In the genomic region with DNA sequence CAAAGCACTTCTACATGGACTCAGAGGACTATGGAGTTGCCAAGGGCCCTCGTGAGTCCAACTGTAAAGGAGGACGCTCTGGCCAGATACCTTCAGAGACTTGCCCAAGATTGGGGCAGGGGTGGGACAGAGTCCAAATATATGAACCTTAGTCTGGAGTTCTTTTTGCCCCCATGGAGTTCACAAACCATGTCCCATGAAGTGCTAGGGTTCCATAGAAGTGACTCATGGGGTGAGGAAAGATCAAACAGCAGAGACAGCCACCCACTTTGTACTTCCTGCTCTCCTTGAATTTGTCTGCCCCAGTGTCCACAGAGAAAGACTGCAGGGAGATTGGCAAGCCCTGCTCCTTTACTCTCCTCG, we compare ENCODE assay signal across 13 cellular contexts. TPM values are rescaled to one million over a fixed set of nuclear protein-coding genes. Genes with fewer than 3 reads are reported as not detected.
DNase-seq lines count a peak whose midpoint lies in the region; ATAC-seq and FAIRE-seq lines count a peak whose summit lies in the region.
"Had no signal": no experiment of that assay in that cellular context is flagged by ENCODE, and none has a peak within 500 bp of the region (broad histone marks: within the 10 kb centered on the region; RNA-seq: fewer than 3 reads in every experiment).

No MANE protein-coding gene starts in this region.

- no peak overlapping the region for H3K27ac Mint-ChIP-seq in effector memory CD8-positive, alpha-beta T cell
- H3K27ac Mint-ChIP-seq: GM23338 had no signal

- H2AK5ac ChIP-seq in neuronal stem cell (ENCODE audit: low read depth, low read length): no peak overlapping the region

- H4K8ac ChIP-seq in neuronal stem cell (ENCODE audit: low read depth, low read length): no peak overlapping the region

- H3K4me3 ChIP-seq in adipocyte (ENCODE audit: low read length) (no peak overlapping the region), small intestine (ENCODE audit: low read depth in 1 of 2, low read length in 2 of 2) (no peak overlapping the region), neuronal stem cell (ENCODE audit: low read length in 2 of 2) (no peak overlapping the region)
- H3K4me3 ChIP-seq: GM23338 had no signal

- no peak overlapping the region for H2BK12ac ChIP-seq in neuronal stem cell (ENCODE audit: low read length)

- H3K14ac ChIP-seq in neuronal stem cell (ENCODE audit: low read length): no peak overlapping the region

- no peak overlapping the region for H2BK5ac ChIP-seq in neuronal stem cell (ENCODE audit: low read length)

- H3K27ac ChIP-seq in small intestine (ENCODE audit: low read depth in 1 of 2, low read length in 1 of 2): peak overlapping the region; percentile 82 to 96
- no peak overlapping the region for H3K27ac ChIP-seq in neuronal stem cell (replicated peaks; ENCODE audit: low read length)

- no peak overlapping the region for H3K18ac ChIP-seq in neuronal stem cell (ENCODE audit: low read length)

- H3K9ac ChIP-seq in adipocyte (ENCODE audit: low read length) (no peak overlapping the region), neuronal stem cell (ENCODE audit: low read depth, low read length, poor library complexity) (no peak overlapping the region)

- H3K4me1 ChIP-seq in adipocyte (ENCODE audit: control insufficient read depth, insufficient read depth, low read length) (peaks cover 37% of the 10 kb centered on the region), small intestine (ENCODE audit: control insufficient read depth in 2 of 2, insufficient read depth in 1 of 2, low read depth in 1 of 2, low read length in 1 of 2) (peaks cover 0 to 8% of the 10 kb centered on the region in 2 donors), neuronal stem cell (ENCODE audit: control insufficient read depth in 2 of 2, insufficient read depth in 1 of 2, low read depth in 1 of 2, low read length in 2 of 2) (peaks cover 0 to 3% of the 10 kb centered on the region in 2 donors)

- no peaks in the 10 kb centered on the region for H3K9me3 ChIP-seq in adipocyte (ENCODE audit: control insufficient read depth, low read length)
- no peaks in the 10 kb centered on the region for H3K9me3 ChIP-seq in small intestine (ENCODE audit: control insufficient read depth, low read depth)
- H3K9me3 ChIP-seq in neuronal stem cell (replicated peaks in 1 of 2; ENCODE audit: control insufficient read depth in 2 of 2, insufficient read depth in 1 of 2, low read depth in 1 of 2, low read length in 2 of 2): no peaks in the 10 kb centered on the region

- H2AFZ ChIP-seq in neuronal stem cell (ENCODE audit: low read length): no peak overlapping the region

- no peaks in the 10 kb centered on the region for H3K36me3 Mint-ChIP-seq in effector memory CD8-positive, alpha-beta T cell (ENCODE audit: insufficient read depth)

- H3K36me3 ChIP-seq in adipocyte (ENCODE audit: control insufficient read depth, insufficient read depth, low read length, severe bottlenecking) (no peaks in the 10 kb centered on the region), small intestine (ENCODE audit: control insufficient read depth in 2 of 2, insufficient read depth in 2 of 2, low read length in 2 of 2) (no peaks in the 10 kb centered on the region), neuronal stem cell (replicated peaks in 1 of 2; ENCODE audit: control insufficient read depth in 2 of 2, insufficient read depth in 2 of 2, low read length in 2 of 2) (no peaks in the 10 kb centered on the region)

- H3K9me3 Mint-ChIP-seq in effector memory CD8-positive, alpha-beta T cell: no peaks in the 10 kb centered on the region
- H3K9me3 Mint-ChIP-seq: GM23338 had no signal

- H3K79me1 ChIP-seq in neuronal stem cell (ENCODE audit: low read depth, low read length): no peaks in the 10 kb centered on the region

- H2BK15ac ChIP-seq in neuronal stem cell (ENCODE audit: low read length): no peak overlapping the region

- no peak overlapping the region for H3K4ac ChIP-seq in neuronal stem cell (ENCODE audit: low read length)

- no peak overlapping the region for H3K4me3 Mint-ChIP-seq in effector memory CD8-positive, alpha-beta T cell
- H3K4me3 Mint-ChIP-seq: GM23338 had no signal

- H4K91ac ChIP-seq in neuronal stem cell (ENCODE audit: low read depth, low read length, poor library complexity): no peak overlapping the region

- no peak overlapping the region for H3K4me2 ChIP-seq in neuronal stem cell (ENCODE audit: insufficient read depth, low read length, poor library complexity, severe bottlenecking)
- H3K4me2 ChIP-seq: GM23338 had no signal

- 50 to 73% (median 56%) methylated on average over 3 of the region's 3 CpGs for WGBS in small intestine, 3 donors
- no CpG with 5 or more reads among the region's 3 CpGs for WGBS in neuronal stem cell (ENCODE audit: extremely low coverage in 2 of 2, insufficient read length in 2 of 2, insufficient replicate concordance in 1 of 2), 2 donors

- DNase-seq in HCEC 1CT (peak; percentile 78), adipocyte (ENCODE audit: low read depth) (peak; percentile 44), glomerular visceral epithelial cell (ENCODE audit: extremely low spot score) (peak; percentile 50), small intestine (peak; percentile 93), NCI-H1930 (lab: John Stamatoyannopoulos, UW) (no peak), neuronal stem cell (ENCODE audit: low spot score) (no peak)
- no peak for DNase-seq in effector memory CD8-positive, alpha-beta T cell
- DNase-seq: activated gamma-delta T cell treated with Interleukin-2 at 50 U/mL for 16 hours, NCI-H1417 had no signal

- H3K23ac ChIP-seq in neuronal stem cell (ENCODE audit: low read depth, low read length, poor library complexity): no peak overlapping the region

- peaks cover 4 to 30% of the 10 kb centered on the region in 2 donors for H3K27me3 Mint-ChIP-seq in effector memory CD8-positive, alpha-beta T cell

- no peaks in the 10 kb centered on the region for H3K4me1 Mint-ChIP-seq in effector memory CD8-positive, alpha-beta T cell (ENCODE audit: low read depth in 2 of 2)

- H3K27me3 ChIP-seq in adipocyte (replicated peaks; ENCODE audit: control insufficient read depth, insufficient read depth, low read length) (peaks cover 15% of the 10 kb centered on the region), small intestine (ENCODE audit: control insufficient read depth in 2 of 2, insufficient read depth in 2 of 2, low read length in 2 of 2) (no peaks in the 10 kb centered on the region), neuronal stem cell (ENCODE audit: control insufficient read depth in 3 of 3, insufficient read depth in 3 of 3, low read depth in 1 of 3, low read length in 3 of 3) (peaks cover 0 to 21% (median 0%) of the 10 kb centered on the region in 3 experiments)

- no peak for FAIRE-seq in small intestine (lab: Jason Lieb, UNC)
- FAIRE-seq: endometrium had no signal

- H2BK120ac ChIP-seq in neuronal stem cell (ENCODE audit: low read depth, low read length): no peak overlapping the region

- no peak for ATAC-seq in effector memory CD8-positive, alpha-beta T cell (replicated peaks)
- ATAC-seq in GM18858 (IDR thresholded peaks at IDR 0.05; ENCODE audit: unreplicated experiment): no peak
- ATAC-seq: activated CD4-positive, CD25-positive, alpha-beta regulatory T cell treated with anti-CD3 and anti-CD28 coated beads, Interleukin-2, amount 50 U/mL, for 24 hours; GM23338 had no signal

RNA-seq across cellular contexts. Expression of gene SRL, which starts 29.0 kb away (rescaled TPM):
- 1 to 10 TPM in 2 of 3 donors, under 1 TPM in 1; 0.45 to 3.2 (median 2.9) TPM for polyA plus RNA-seq in small intestine
- polyA plus RNA-seq in neuronal stem cell (2013, experiment 1 of 2): 0.04 TPM
- 0.04 TPM for polyA plus RNA-seq in neuronal stem cell (2013, experiment 2 of 2)
- polyA plus RNA-seq: GM23338 had no signal

RNA-seq across cellular contexts. Expression of gene TFAP4, which starts 59.9 kb away (rescaled TPM):
- 10 to 100 TPM in 1 of 3 donors, 1 to 10 TPM in 2; 4.2 to 14.7 (median 5.4) TPM for polyA plus RNA-seq in small intestine
- polyA plus RNA-seq in neuronal stem cell (2013, experiment 1 of 2): 18.5 TPM
- 20.5 TPM for polyA plus RNA-seq in neuronal stem cell (2013, experiment 2 of 2)

Comparison
In these comparisons a context has a peak if more than half of its experiments do, and no peak if none do; other contexts are left out.
1. DNase-seq: peak in HCEC 1CT (single experiment), adipocyte (single experiment), glomerular visceral epithelial cell (single experiment) and small intestine (single experiment); none in NCI-H1930 (0 of 2), effector memory CD8-positive, alpha-beta T cell (0 of 3) and neuronal stem cell (single experiment).